In the genomic region with DNA sequence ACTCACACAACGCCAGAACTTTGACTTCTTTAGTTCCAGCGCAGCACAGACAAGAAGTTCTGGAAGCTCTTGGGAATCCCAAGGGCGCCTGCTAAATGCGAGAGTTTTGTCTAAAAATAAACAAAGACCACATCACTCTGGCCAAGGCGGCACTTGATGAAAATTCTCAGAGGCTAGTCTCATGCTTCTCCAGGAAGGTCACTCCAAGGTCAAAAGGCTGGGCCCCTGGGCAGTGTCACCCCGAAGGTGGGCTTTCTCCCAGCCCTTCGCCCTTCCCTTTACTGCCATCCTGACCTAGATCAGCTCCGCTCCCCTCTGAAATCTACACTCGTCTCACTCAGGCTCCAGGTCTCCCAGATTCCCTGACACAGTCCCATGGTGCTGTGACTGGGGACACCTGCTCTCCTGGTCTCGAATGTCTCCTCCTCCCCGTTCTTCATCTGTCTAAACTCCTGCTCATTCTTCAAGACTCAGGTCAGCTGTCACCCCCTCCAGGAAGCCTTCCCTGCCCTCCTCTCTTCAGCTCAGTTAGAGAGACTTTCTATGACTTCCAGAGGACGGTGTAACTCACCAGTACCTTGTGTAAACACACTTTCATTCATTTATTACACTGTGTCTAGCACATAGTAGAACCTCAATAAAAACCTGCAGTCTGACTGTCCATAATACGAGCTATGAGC, we compare ENCODE assay signal across 11 cellular contexts. TPM values are rescaled to one million over a fixed set of nuclear protein-coding genes. Genes with fewer than 3 reads are reported as not detected.
DNase-seq lines count a peak whose midpoint lies in the region; ATAC-seq, FAIRE-seq and TF ChIP-seq lines count a peak whose summit lies in the region.
"Had no signal": no experiment of that assay in that cellular context is flagged by ENCODE, and none has a peak within 500 bp of the region (broad histone marks: within the 10 kb centered on the region; RNA-seq: fewer than 3 reads in every experiment).

No MANE protein-coding gene starts in this region.

- H3K27me3 Mint-ChIP-seq in activated T-cell treated with anti-CD3 and anti-CD28 coated beads, Interleukin-2, amount 50 U/mL, for 72 hours (ENCODE audit: low read depth): no peaks in the 10 kb centered on the region

- H3K27me3 ChIP-seq in transverse colon: no peaks in the 10 kb centered on the region
- H3K27me3 ChIP-seq: BE2C had no signal

- no peak for TF ChIP-seq POLR2A in transverse colon (IDR thresholded peaks at IDR 0.05)

- H3K9me3 ChIP-seq in transverse colon: no peaks in the 10 kb centered on the region
- H3K9me3 ChIP-seq: BE2C had no signal

- H3K4me3 ChIP-seq in transverse colon: no peak overlapping the region

- H3K36me3 ChIP-seq in transverse colon: no peaks in the 10 kb centered on the region

- H3K27ac Mint-ChIP-seq in activated T-cell treated with anti-CD3 and anti-CD28 coated beads, Interleukin-2, amount 50 U/mL, for 72 hours: peak overlapping the region; percentile 91

- no peak for TF ChIP-seq EP300 in transverse colon (IDR thresholded peaks at IDR 0.05; ENCODE audit: low read depth)

- intact Hi-C loops in transverse colon (cut with DNase I; ENCODE audit: low total_unique reads): no loop called here

- in situ Hi-C loops in transverse colon (cut with MboI; ENCODE audit: low pct_ligation_motif_present in 1 of 4, low pct_unique_long_range_greater_than_20kb in 1 of 4, low sequenced_read_pairs in 3 of 4): loop anchor here in 2 of 4 donors (10.0 to 25.0 kb wide), 2 partner anchors 89 to 96 kb away; no protein-coding TSS in a partner anchor

- H3K4me1 Mint-ChIP-seq in activated T-cell treated with anti-CD3 and anti-CD28 coated beads, Interleukin-2, amount 50 U/mL, for 72 hours (ENCODE audit: low read depth): peaks cover 97% of the 10 kb centered on the region

- 36 to 60% methylated on average over 5 to 13 of the region's 13 CpGs for WGBS in transverse colon (ENCODE audit: low coverage in 1 of 2), 2 donors

- TF ChIP-seq CTCF in transverse colon (IDR thresholded peaks at IDR 0.05): no peak

- H3K4me3 Mint-ChIP-seq in activated T-cell treated with anti-CD3 and anti-CD28 coated beads, Interleukin-2, amount 50 U/mL, for 72 hours: peak overlapping the region; percentile 77 to 78

- no peaks in the 10 kb centered on the region for H3K9me3 Mint-ChIP-seq in activated T-cell treated with anti-CD3 and anti-CD28 coated beads, Interleukin-2, amount 50 U/mL, for 72 hours

- H3K27ac ChIP-seq in caudate nucleus (ENCODE audit: low read depth, low read length): peak overlapping the region; percentile 20
- peak overlapping the region; percentile 86 to 94 (median 89) for H3K27ac ChIP-seq in transverse colon

- DNase-seq in activated T-cell treated with anti-CD3 and anti-CD28 coated beads, Interleukin-2, amount 50 U/mL, for 72 hours: no peak
- no peak for DNase-seq in activated T-cell treated with anti-CD3 and anti-CD28 coated beads, Interleukin-2, amount 50 U/mL, for 1 hour
- DNase-seq in caudate nucleus (lab: John Stamatoyannopoulos, UW): no peak
- peak; percentile 82 for DNase-seq in myocyte (ENCODE audit: low read depth)
- no peak for DNase-seq in transverse colon
- no peak for DNase-seq in frontal cortex (ENCODE audit: low spot score in 2 of 2)
- DNase-seq in AG20443 (ENCODE audit: low spot score): no peak
- DNase-seq: BE2C, NCI-H2081 treated with DMSO at 0.1 percent for 48 hours had no signal

- H3K4me1 ChIP-seq in transverse colon: peaks cover 75 to 100% (median 83%) of the 10 kb centered on the region in 4 donors
- H3K4me1 ChIP-seq: BE2C had no signal

- no peak for ATAC-seq in activated T-cell treated with anti-CD3 and anti-CD28 coated beads, Interleukin-2, amount 50 U/mL, for 72 hours (replicated peaks in 1 of 2)
- ATAC-seq in HG03342 (IDR thresholded peaks at IDR 0.05; ENCODE audit: unreplicated experiment): no peak

- peaks cover 2 to 7% of the 10 kb centered on the region in 2 donors for H3K36me3 Mint-ChIP-seq in activated T-cell treated with anti-CD3 and anti-CD28 coated beads, Interleukin-2, amount 50 U/mL, for 72 hours (ENCODE audit: insufficient read depth in 2 of 2)

- no peak for FAIRE-seq in frontal cortex (lab: Jason Lieb, UNC)
- FAIRE-seq: endothelial cell of umbilical vein had no signal

RNA-seq across cellular contexts. Expression of a gene that starts 10.5 kb away (rescaled TPM):
- 10 to 100 TPM; 30.0 to 37.7 TPM for total RNA-seq in activated T-cell treated with anti-CD3 and anti-CD28 coated beads, Interleukin-2, amount 50 U/mL, for 72 hours
- total RNA-seq in myocyte: 28.3 and 28.7 TPM in 2 replicates
- polyA plus RNA-seq in myocyte (2012): 14.8 TPM
- total RNA-seq in transverse colon: 100 to 1,000 TPM in 1 of 4 donors, 10 to 100 TPM in 3; 41.0 to 110 (median 50.0) TPM
- 23.2 TPM for total RNA-seq in frontal cortex

RNA-seq across cellular contexts. Expression of a gene that starts 58.0 kb away (rescaled TPM):
- 10 to 100 TPM; 25.4 to 29.4 TPM for total RNA-seq in activated T-cell treated with anti-CD3 and anti-CD28 coated beads, Interleukin-2, amount 50 U/mL, for 72 hours
- total RNA-seq in myocyte (13.0 and 18.3 TPM in 2 replicates), transverse colon (10 to 100 TPM in 2 of 4 donors, 1 to 10 TPM in 2; 5.2 to 19.1 (median 10.6) TPM), frontal cortex (33.4 TPM)
- polyA plus RNA-seq in myocyte (2012): 12.2 TPM
